ENCODE assay signal across 8 cellular contexts in the genomic region with DNA sequence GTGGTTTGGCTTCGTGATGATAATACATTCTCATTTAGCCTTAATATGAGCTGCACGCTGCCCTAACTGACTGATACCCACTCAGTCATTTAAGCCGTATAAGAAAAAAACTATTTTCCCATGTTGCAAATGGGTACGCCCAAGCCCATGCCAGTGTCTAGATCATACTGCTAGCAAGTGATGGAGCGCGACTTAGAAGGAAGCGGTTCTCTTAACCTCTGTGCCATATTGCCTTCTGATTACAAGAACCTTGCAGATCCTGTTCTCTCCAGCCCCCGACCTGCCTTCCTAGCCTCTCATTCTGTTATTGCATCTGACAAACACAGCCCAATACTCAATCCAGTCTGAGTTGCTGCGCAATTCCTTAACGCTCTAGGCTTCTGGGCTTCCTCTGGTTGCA. TPM values are rescaled to one million over a fixed set of nuclear protein-coding genes. Genes with fewer than 3 reads are reported as not detected.
A peak's percentile ranks its signal among the peaks of the same experiment; 100 is the strongest.
DNase-seq lines count a peak whose midpoint lies in the region; ATAC-seq and TF ChIP-seq lines count a peak whose summit lies in the region.

No MANE protein-coding gene starts in this region.

- H3K27ac ChIP-seq in A673 (ENCODE audit: low read depth, low read length, poor library complexity, severe bottlenecking) = peak overlapping the region; percentile 82
- H3K27ac ChIP-seq in neutrophil = peak overlapping the region; percentile 68

- POLR2A ChIA-PET in A673 (lab: Charles Lee; ENCODE audit: low non-redundant PET) = no interaction called here

- H3K4me1 ChIP-seq in A673 (ENCODE audit: insufficient read depth, low read length, poor library complexity, severe bottlenecking) (peaks cover 7% of the 10 kb centered on the region), neutrophil (ENCODE audit: control insufficient read depth in 1 of 2, insufficient read depth in 1 of 2, low read depth in 1 of 2, low read length in 1 of 2) (peaks cover 12 to 15% of the 10 kb centered on the region in 2 experiments)

- peak; percentile 24 for ATAC-seq in GM21528 (IDR thresholded peaks at IDR 0.05; ENCODE audit: low FRiP score, unreplicated experiment)
- peak; percentile 13 for ATAC-seq in SK-N-SH treated with all-trans-retinoic acid at 6 μM for 48 hours
- ATAC-seq in esophagus mucosa = peak; percentile 26
- no peak for ATAC-seq in GM21717 (IDR thresholded peaks at IDR 0.05; ENCODE audit: unreplicated experiment)

- no peaks in the 10 kb centered on the region for H3K27me3 ChIP-seq in A673 (replicated peaks; ENCODE audit: insufficient read depth, low read depth, low read length, poor library complexity)
- H3K27me3 ChIP-seq in neutrophil = no peaks in the 10 kb centered on the region

- DNase-seq in A673 (ENCODE audit: low spot score) (no peak), HPDE6-E6E7 (ENCODE audit: extremely low spot score) (no peak), GF-D8 (lab: John Stamatoyannopoulos, UW) (no peak)

- no peaks in the 10 kb centered on the region for H3K36me3 ChIP-seq in A673 (ENCODE audit: insufficient read depth, low read length, poor library complexity, severe bottlenecking)
- H3K36me3 ChIP-seq in neutrophil = no peaks in the 10 kb centered on the region

- no TSS peak for BruUV-seq in A673 (replicated peaks; lab: Mats Ljungman, UMichigan)

- CTCF ChIA-PET in A673 (lab: Charles Lee) = no interaction called here

- no peaks in the 10 kb centered on the region for H3K9me3 ChIP-seq in A673 (ENCODE audit: low read depth, low read length, poor library complexity, severe bottlenecking)
- no peaks in the 10 kb centered on the region for H3K9me3 ChIP-seq in neutrophil

- H3K4me3 ChIP-seq in A673 (ENCODE audit: low read depth, low read length, poor library complexity, severe bottlenecking) = peak overlapping the region; percentile 89
- H3K4me3 ChIP-seq in neutrophil (ENCODE audit: low read depth in 1 of 2, low read length in 1 of 2) = peak overlapping the region; percentile 74 to 93

- intact Hi-C loops in A673 (cut with micrococcal nuclease; ENCODE audit: unreplicated experiment) = no loop called here

- TF ChIP-seq CTCF in A673 (conservative IDR thresholded peaks at IDR 0.05; ENCODE audit: low read depth, low read length) = no peak
- no peak for TF ChIP-seq CTCF in neutrophil (IDR thresholded peaks at IDR 0.05)

TF ChIP-seq in SK-N-SH treated with all-trans-retinoic acid at 6 μM for 48 hours, 23 proteins besides CTCF, POLR2A, EP300 and RAD21:
- TF ChIP-seq SNAI2 (CRISPR knock-in tag; IDR thresholded peaks at IDR 0.05) (no peak), ZNF565 (CRISPR knock-in tag; conservative IDR thresholded peaks at IDR 0.05; ENCODE audit: low read depth) (no peak), BACH2 (CRISPR knock-in tag; IDR thresholded peaks at IDR 0.05; ENCODE audit: borderline replicate concordance) (no peak), ISL1 (CRISPR knock-in tag; IDR thresholded peaks at IDR 0.05) (no peak)
- TF ChIP-seq, protein P1, sequence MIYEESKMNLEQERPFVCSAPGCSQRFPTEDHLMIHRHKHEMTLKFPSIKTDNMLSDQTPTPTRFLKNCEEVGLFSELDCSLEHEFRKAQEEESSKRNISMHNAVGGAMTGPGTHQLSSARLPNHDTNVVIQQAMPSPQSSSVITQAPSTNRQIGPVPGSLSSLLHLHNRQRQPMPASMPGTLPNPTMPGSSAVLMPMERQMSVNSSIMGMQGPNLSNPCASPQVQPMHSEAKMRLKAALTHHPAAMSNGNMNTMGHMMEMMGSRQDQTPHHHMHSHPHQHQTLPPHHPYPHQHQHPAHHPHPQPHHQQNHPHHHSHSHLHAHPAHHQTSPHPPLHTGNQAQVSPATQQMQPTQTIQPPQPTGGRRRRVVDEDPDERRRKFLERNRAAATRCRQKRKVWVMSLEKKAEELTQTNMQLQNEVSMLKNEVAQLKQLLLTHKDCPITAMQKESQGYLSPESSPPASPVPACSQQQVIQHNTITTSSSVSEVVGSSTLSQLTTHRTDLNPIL (CRISPR knock-in tag; IDR thresholded peaks at IDR 0.05; ENCODE audit: low read depth) = no peak
- TF ChIP-seq, protein P2, sequence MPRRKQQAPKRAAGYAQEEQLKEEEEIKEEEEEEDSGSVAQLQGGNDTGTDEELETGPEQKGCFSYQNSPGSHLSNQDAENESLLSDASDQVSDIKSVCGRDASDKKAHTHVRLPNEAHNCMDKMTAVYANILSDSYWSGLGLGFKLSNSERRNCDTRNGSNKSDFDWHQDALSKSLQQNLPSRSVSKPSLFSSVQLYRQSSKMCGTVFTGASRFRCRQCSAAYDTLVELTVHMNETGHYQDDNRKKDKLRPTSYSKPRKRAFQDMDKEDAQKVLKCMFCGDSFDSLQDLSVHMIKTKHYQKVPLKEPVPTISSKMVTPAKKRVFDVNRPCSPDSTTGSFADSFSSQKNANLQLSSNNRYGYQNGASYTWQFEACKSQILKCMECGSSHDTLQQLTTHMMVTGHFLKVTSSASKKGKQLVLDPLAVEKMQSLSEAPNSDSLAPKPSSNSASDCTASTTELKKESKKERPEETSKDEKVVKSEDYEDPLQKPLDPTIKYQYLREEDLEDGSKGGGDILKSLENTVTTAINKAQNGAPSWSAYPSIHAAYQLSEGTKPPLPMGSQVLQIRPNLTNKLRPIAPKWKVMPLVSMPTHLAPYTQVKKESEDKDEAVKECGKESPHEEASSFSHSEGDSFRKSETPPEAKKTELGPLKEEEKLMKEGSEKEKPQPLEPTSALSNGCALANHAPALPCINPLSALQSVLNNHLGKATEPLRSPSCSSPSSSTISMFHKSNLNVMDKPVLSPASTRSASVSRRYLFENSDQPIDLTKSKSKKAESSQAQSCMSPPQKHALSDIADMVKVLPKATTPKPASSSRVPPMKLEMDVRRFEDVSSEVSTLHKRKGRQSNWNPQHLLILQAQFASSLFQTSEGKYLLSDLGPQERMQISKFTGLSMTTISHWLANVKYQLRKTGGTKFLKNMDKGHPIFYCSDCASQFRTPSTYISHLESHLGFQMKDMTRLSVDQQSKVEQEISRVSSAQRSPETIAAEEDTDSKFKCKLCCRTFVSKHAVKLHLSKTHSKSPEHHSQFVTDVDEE (CRISPR knock-in tag; IDR thresholded peaks at IDR 0.05) = no peak

RNA-seq across cellular contexts. Expression of a gene that starts 0.6 kb away (rescaled TPM):
- total RNA-seq in A673 (2021) (29.7 and 33.8 TPM in 2 replicates), esophagus mucosa (13.0 TPM)

RNA-seq across cellular contexts. Expression of a gene that starts 0.7 kb away (rescaled TPM):
- total RNA-seq in A673 (2021) (12.8 and 13.4 TPM in 2 replicates), esophagus mucosa (3.5 TPM)
